ENCODE assay signal across 8 cellular contexts in the genomic region with DNA sequence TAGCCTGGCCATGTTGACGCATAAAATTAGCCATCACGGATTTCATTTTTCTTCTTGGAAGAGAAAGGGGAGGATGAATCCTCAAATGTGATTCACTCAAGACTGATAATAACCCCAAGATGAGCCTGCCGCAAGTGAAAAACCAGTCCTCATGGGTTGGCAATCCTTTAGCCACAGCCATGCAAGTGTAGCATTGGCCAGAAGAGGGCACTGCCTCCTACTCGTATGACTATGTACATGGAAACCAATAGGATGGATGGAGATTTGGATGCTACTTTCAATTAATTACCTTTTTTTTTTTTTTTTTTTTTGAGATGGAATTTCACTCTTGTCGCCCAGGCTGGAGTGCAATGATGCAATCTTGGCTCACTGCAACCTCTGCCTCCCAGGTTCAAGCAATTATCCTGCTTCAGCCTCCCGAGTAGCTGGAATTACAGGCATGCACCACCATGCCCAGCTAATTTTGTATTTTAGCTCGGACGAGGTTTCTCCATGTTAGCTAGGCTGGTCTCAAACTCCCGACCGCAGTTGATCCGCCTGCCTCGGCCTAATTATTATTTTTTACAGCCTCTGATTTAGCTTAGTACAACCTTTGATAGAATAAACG.
DNase-seq lines count a peak whose midpoint lies in the region; ATAC-seq and TF ChIP-seq lines count a peak whose summit lies in the region.
"Not testable (repeated sequence)": the region's sequence is repeated elsewhere in the genome, so short reads cannot be mapped to it uniquely, and the experiment has no call there.

No MANE protein-coding gene starts in this region.

- not testable (repeated sequence) for H3K4me3 ChIP-seq in WI38 (ENCODE audit: low read depth, low read length)

- peak; percentile 94 for ATAC-seq in GM18868 (IDR thresholded peaks at IDR 0.05; ENCODE audit: unreplicated experiment)
- peak; percentile 86 for ATAC-seq in HG03354 (IDR thresholded peaks at IDR 0.05; ENCODE audit: poor library complexity, severe bottlenecking, unreplicated experiment)

- DNase-seq in AG08395 (ENCODE audit: low spot score) (peak; percentile 82), NCI-H345 treated with DMSO at 0.1 percent for 48 hours (lab: John Stamatoyannopoulos, UW; ENCODE audit: unreplicated experiment) (peak; percentile 78), brain pericyte (ENCODE audit: low read depth, low spot score) (peak; percentile 57), iPS-NIHi11 (ENCODE audit: low spot score) (peak; percentile 72), smooth muscle cell of the brain vasculature (ENCODE audit: low read depth, low spot score) (peak; percentile 73)

- peak; percentile 68 for TF ChIP-seq CTCF in WI38 (IDR thresholded peaks at IDR 0.05; ENCODE audit: low read depth, low read length)
